ENCODE assay signal across 9 cellular contexts in genomic region chr19:3135961-3136683, GRCh38. TPM values are rescaled to one million over a fixed set of nuclear protein-coding genes. Genes with fewer than 3 reads are reported as not detected.
DNase-seq lines count a peak whose midpoint lies in the region; ATAC-seq, FAIRE-seq and TF ChIP-seq lines count a peak whose summit lies in the region.
"Had no signal": no experiment of that assay in that cellular context is flagged by ENCODE, and none has a peak within 500 bp of the region (broad histone marks: within the 10 kb centered on the region; RNA-seq: fewer than 3 reads in every experiment).

GNA15 (plus strand) TSS chr19:3136033; CDS start chr19:3136451, 418 bp downstream.

- DNase-seq in Kasumi-1 (lab: John Stamatoyannopoulos, UW): peak; percentile 77 to 80
- DNase-seq in activated effector memory CD4-positive, alpha-beta T cell treated with Interleukin-2 at 50 U/mL for 16 hours: peak; percentile 29
- DNase-seq in mesenteric fat pad (ENCODE audit: low spot score): no peak
- no peak for DNase-seq in BE2C
- DNase-seq in HTR-8/SVneo (ENCODE audit: insufficient read length, low spot score): no peak
- DNase-seq in NCI-H2029 treated with DMSO at 0.1 percent for 48 hours (lab: John Stamatoyannopoulos, UW): no peak

- H3K4me1 ChIP-seq in BLaER1 (peaks cover 82% of the 10 kb centered on the region), BE2C (no peaks in the 10 kb centered on the region)

- TF ChIP-seq CTCF in BE2C (IDR thresholded peaks at IDR 0.05; ENCODE audit: low read depth, low read length): no peak

- H3K4me3 ChIP-seq in BLaER1 (peak within 1 kb of the TSS; percentile 99), BE2C (ENCODE audit: low read depth, low read length) (no peak within 1 kb of the TSS)

- no peaks in the 10 kb centered on the region for H4K20me1 ChIP-seq in BLaER1

- peak within 1 kb of the TSS; percentile 98 for H3K27ac ChIP-seq in BLaER1

- peak within 1 kb of the TSS; percentile 87 for H3K4me2 ChIP-seq in BLaER1

- FAIRE-seq in HTR-8/SVneo (lab: Jason Lieb, UNC): no peak

- peaks cover 13% of the 10 kb centered on the region for H3K36me3 ChIP-seq in BLaER1
- no peaks in the 10 kb centered on the region for H3K36me3 ChIP-seq in BE2C

- no peaks in the 10 kb centered on the region for H3K9me3 ChIP-seq in BLaER1
- H3K9me3 ChIP-seq in BE2C: no peaks in the 10 kb centered on the region

- H3K27me3 ChIP-seq in BLaER1 (no peaks in the 10 kb centered on the region), BE2C (no peaks in the 10 kb centered on the region)

- no peak for ATAC-seq in HG02759 (IDR thresholded peaks at IDR 0.05; ENCODE audit: unreplicated experiment)

- H3K9ac ChIP-seq in BLaER1: peak within 1 kb of the TSS; percentile 98

RNA-seq across cellular contexts. Expression of gene GNA15, which starts in this region (rescaled TPM):
- 15.4 TPM for total RNA-seq in mesenteric fat pad
- 1.9 TPM for polyA plus RNA-seq in BE2C (2012; ENCODE audit: insufficient read depth, insufficient read length, low read depth)
- total RNA-seq: Daoy had no signal

Comparison
In these comparisons a context has a peak if more than half of its experiments do, and no peak if none do; other contexts are left out.
1. DNase-seq: peak in Kasumi-1 (2 of 2) and activated effector memory CD4-positive, alpha-beta T cell treated with Interleukin-2 at 50 U/mL for 16 hours (single experiment); none in mesenteric fat pad (single experiment), BE2C (single experiment), HTR-8/SVneo (single experiment) and NCI-H2029 treated with DMSO at 0.1 percent for 48 hours (single experiment).